Comparison of ENCODE assay signal across 8 cellular contexts in genomic region chr10:91006001-91006751, GRCh38.
A peak's percentile ranks its signal among the peaks of the same experiment; 100 is the strongest.
DNase-seq lines count a peak whose midpoint lies in the region; ATAC-seq and TF ChIP-seq lines count a peak whose summit lies in the region.

No MANE protein-coding gene starts in this region.

- TF ChIP-seq CTCF in GM13977 (IDR thresholded peaks at IDR 0.05; ENCODE audit: extremely low read depth, insufficient read depth, missing control alignments) (peak; percentile 86), dorsolateral prefrontal cortex (IDR thresholded peaks at IDR 0.05 in 54 of 56, conservative IDR thresholded peaks at IDR 0.05 in 2 of 56; ENCODE audit: low read depth in 1 of 56, partially characterized antibody in 56 of 56) (peak; percentile 85 to 100 (median 96))

- peak; percentile 35 for ATAC-seq in HG03097 (IDR thresholded peaks at IDR 0.05; ENCODE audit: low FRiP score, unreplicated experiment)

- in situ Hi-C loops in GM13977 (cut with MboI; ENCODE audit: low pct_unique_long_range_greater_than_20kb, low sequenced_read_pairs, unreplicated experiment): loop anchor here (10.0 kb wide), 1 partner anchor 249 kb away; no protein-coding TSS in a partner anchor

- H3K4me3 ChIP-seq in ACC112 (ENCODE audit: low read depth, low read length) (no peak overlapping the region), dorsolateral prefrontal cortex (peak overlapping the region in 11 of 59 donors; percentile 0 to 29 (median 10))

- H3K4me1 ChIP-seq in ACC112 (ENCODE audit: control insufficient read depth, insufficient read depth, low read length, unreplicated experiment): peaks cover 10% of the 10 kb centered on the region

- peak overlapping the region; percentile 53 for H2AFZ ChIP-seq in ACC112 (ENCODE audit: low read length, unreplicated experiment)

- no peak overlapping the region for H3K27ac ChIP-seq in ACC112 (ENCODE audit: low read depth, low read length)
- H3K27ac ChIP-seq in dorsolateral prefrontal cortex: peak overlapping the region; percentile 29 to 98 (median 91)

- intact Hi-C loops in dorsolateral prefrontal cortex (cut with DNase I): loop anchor here (1.0 to 5.0 kb wide), 5 partner anchors 15 to 245 kb away; no protein-coding TSS in a partner anchor

- no peaks in the 10 kb centered on the region for H3K36me3 ChIP-seq in ACC112 (ENCODE audit: insufficient read depth, low read length)

- no peaks in the 10 kb centered on the region for H3K27me3 ChIP-seq in ACC112 (ENCODE audit: insufficient read depth, low read length)
- H3K27me3 ChIP-seq in dorsolateral prefrontal cortex: no peaks in the 10 kb centered on the region

- DNase-seq in GM13977 (ENCODE audit: low spot score): peak; percentile 26
- DNase-seq in NCI-H460 (ENCODE audit: extremely low read depth, low read depth): peak; percentile 40
- DNase-seq in activated CD4-positive, alpha-beta T cell treated with anti-CD3 and anti-CD28 coated beads, Interleukin-2, amount 50 U/mL, for 48 hours: peak; percentile 65 to 73
- DNase-seq in dorsolateral prefrontal cortex: peak in 8 of 10 donors; percentile 16 to 78 (median 51)
- DNase-seq in midbrain (lab: John Stamatoyannopoulos, UW): peak; percentile 87
- peak; percentile 80 for DNase-seq in stimulated activated CD8-positive, alpha-beta memory T cell treated with anti-CD3 and anti-CD28 coated beads, Interleukin-4, amount 100 ng/mL, for 48 hours

- H3K79me2 ChIP-seq in ACC112 (ENCODE audit: control insufficient read depth, insufficient read depth, low read length, unreplicated experiment): no peaks in the 10 kb centered on the region

Comparison
In these comparisons a context has a peak if more than half of its experiments do, and no peak if none do; other contexts are left out.
1. DNase-seq: peak in every context shown above with its lines; median percentile 87 in midbrain; 80 in stimulated activated CD8-positive, alpha-beta memory T cell treated with anti-CD3 and anti-CD28 coated beads, Interleukin-4, amount 100 ng/mL, for 48 hours; 69 in activated CD4-positive, alpha-beta T cell treated with anti-CD3 and anti-CD28 coated beads, Interleukin-2, amount 50 U/mL, for 48 hours; 51 in dorsolateral prefrontal cortex; 40 in NCI-H460; 26 in GM13977.